ENCODE assay signal across 1 cellular context in the genomic region with DNA sequence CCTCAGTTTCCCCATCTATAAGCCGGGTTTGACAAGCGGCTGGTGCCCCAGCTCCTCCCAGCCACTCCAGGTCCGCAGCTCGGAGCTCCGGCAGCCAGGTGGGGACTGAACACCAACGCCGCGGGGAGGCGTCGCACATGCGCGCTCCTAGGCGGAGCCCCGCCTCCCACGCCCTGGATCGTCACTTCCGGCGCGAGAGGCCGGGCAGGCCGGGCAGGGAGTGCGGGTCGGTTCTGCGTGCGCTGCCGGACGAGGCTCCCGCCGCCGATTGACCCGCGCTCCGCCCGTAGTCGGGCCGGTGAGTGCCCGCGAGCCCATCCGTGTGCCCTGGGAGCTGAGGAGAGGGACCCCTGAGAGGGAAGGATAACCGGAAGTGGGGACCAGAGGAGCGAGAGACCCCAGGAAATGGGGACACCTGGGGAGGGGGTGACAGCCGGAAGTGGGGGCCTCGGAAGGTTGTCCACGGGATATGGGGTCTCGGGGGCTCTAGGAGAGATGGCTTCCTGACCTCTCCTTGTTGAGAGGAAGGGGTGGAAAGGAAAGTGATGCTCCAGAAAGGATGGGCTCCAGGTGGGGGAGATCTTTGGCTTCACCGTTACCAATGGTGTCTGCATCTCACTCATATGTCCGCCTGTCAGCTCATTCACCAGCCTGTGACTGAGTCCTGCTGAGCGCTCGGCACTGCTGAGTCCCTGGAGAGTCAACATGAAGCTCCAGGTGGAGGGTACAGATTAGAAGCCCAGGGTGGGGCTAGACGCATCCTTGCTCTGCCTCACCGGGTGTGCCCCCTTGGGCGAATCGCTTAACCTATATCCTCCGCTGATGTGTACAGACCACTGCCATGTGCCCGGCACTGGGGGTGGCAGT.
TF ChIP-seq lines count a peak whose summit lies in the region.

Gene TTPAL (plus strand): TSS at position 181 of the 867 bp plus-strand sequence. CDS start 4,126 bp downstream, outside the sequence.

TF ChIP-seq in GM12878, 131 proteins besides CTCF, POLR2A, EP300 and RAD21 (continued from another document and continues in another):
- TF ChIP-seq, protein P1, sequence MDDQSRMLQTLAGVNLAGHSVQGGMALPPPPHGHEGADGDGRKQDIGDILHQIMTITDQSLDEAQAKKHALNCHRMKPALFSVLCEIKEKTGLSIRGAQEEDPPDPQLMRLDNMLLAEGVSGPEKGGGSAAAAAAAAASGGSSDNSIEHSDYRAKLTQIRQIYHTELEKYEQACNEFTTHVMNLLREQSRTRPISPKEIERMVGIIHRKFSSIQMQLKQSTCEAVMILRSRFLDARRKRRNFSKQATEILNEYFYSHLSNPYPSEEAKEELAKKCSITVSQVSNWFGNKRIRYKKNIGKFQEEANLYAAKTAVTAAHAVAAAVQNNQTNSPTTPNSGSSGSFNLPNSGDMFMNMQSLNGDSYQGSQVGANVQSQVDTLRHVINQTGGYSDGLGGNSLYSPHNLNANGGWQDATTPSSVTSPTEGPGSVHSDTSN (IDR thresholded peaks at IDR 0.05; ENCODE audit: insufficient replicate concordance, low read depth, low read length): no peak
- TF ChIP-seq HSF1 (IDR thresholded peaks at IDR 0.05; ENCODE audit: low read depth, low read length): no peak
- TF ChIP-seq RBBP5 (conservative IDR thresholded peaks at IDR 0.05): no peak
- TF ChIP-seq, protein P2, sequence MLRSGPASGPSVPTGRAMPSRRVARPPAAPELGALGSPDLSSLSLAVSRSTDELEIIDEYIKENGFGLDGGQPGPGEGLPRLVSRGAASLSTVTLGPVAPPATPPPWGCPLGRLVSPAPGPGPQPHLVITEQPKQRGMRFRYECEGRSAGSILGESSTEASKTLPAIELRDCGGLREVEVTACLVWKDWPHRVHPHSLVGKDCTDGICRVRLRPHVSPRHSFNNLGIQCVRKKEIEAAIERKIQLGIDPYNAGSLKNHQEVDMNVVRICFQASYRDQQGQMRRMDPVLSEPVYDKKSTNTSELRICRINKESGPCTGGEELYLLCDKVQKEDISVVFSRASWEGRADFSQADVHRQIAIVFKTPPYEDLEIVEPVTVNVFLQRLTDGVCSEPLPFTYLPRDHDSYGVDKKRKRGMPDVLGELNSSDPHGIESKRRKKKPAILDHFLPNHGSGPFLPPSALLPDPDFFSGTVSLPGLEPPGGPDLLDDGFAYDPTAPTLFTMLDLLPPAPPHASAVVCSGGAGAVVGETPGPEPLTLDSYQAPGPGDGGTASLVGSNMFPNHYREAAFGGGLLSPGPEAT (IDR thresholded peaks at IDR 0.05; ENCODE audit: low read depth): no peak
- TF ChIP-seq, protein P3, sequence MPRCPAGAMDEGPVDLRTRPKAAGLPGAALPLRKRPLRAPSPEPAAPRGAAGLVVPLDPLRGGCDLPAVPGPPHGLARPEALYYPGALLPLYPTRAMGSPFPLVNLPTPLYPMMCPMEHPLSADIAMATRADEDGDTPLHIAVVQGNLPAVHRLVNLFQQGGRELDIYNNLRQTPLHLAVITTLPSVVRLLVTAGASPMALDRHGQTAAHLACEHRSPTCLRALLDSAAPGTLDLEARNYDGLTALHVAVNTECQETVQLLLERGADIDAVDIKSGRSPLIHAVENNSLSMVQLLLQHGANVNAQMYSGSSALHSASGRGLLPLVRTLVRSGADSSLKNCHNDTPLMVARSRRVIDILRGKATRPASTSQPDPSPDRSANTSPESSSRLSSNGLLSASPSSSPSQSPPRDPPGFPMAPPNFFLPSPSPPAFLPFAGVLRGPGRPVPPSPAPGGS (IDR thresholded peaks at IDR 0.05; ENCODE audit: borderline replicate concordance, insufficient read depth, low read depth, low read length, poor library complexity, severe bottlenecking): peak; percentile 69
- TF ChIP-seq TCF7 (IDR thresholded peaks at IDR 0.05; ENCODE audit: borderline replicate concordance): no peak
- TF ChIP-seq SIN3A (IDR thresholded peaks at IDR 0.05; ENCODE audit: low read depth, low read length): peak; percentile 38; the same call in 1 of the 2 replicates
- no peak for TF ChIP-seq RAD51 (IDR thresholded peaks at IDR 0.05)
- TF ChIP-seq ZNF384 (IDR thresholded peaks at IDR 0.05; ENCODE audit: borderline replicate concordance, low read depth, low read length): no peak
- peak; percentile 95 for TF ChIP-seq ZNF687 (IDR thresholded peaks at IDR 0.05)
- peak in 1 of 2 experiments; percentile 67; a peak in 1 of 4 replicates for TF ChIP-seq SRF (IDR thresholded peaks at IDR 0.05; ENCODE audit: low read depth in 2 of 2, low read length in 2 of 2)
- peak in 1 of 2 experiments; percentile 74; a peak in 3 of 4 replicates for TF ChIP-seq BHLHE40 (IDR thresholded peaks at IDR 0.05; ENCODE audit: borderline replicate concordance in 1 of 2, low read depth in 2 of 2, low read length in 1 of 2)
- TF ChIP-seq SMC3 (IDR thresholded peaks at IDR 0.05; ENCODE audit: borderline replicate concordance, low read length): 0 out of 2 replicates have a peak, but pooled peaks have one; percentile 4
- TF ChIP-seq CBX3 (IDR thresholded peaks at IDR 0.05; ENCODE audit: borderline replicate concordance, low read depth): no peak
- TF ChIP-seq ZNF622 (IDR thresholded peaks at IDR 0.05): no peak
- TF ChIP-seq GATAD2B (conservative IDR thresholded peaks at IDR 0.05; ENCODE audit: low read depth): 0 out of 2 replicates have a peak, but pooled peaks have one; percentile 82
- no peak for TF ChIP-seq CUX1 (IDR thresholded peaks at IDR 0.05; ENCODE audit: insufficient replicate concordance, low read depth, low read length)
- no peak for TF ChIP-seq ZBTB4 (CRISPR knock-in tag; IDR thresholded peaks at IDR 0.05)
- TF ChIP-seq KLF5 (IDR thresholded peaks at IDR 0.05; ENCODE audit: partially characterized antibody): no peak
- TF ChIP-seq FOXM1 (IDR thresholded peaks at IDR 0.05; ENCODE audit: low read depth, low read length): no peak
- TF ChIP-seq NR2C2 (IDR thresholded peaks at IDR 0.05; ENCODE audit: borderline replicate concordance, control insufficient read depth, insufficient read length, low read depth): no peak
- TF ChIP-seq, protein P4, sequence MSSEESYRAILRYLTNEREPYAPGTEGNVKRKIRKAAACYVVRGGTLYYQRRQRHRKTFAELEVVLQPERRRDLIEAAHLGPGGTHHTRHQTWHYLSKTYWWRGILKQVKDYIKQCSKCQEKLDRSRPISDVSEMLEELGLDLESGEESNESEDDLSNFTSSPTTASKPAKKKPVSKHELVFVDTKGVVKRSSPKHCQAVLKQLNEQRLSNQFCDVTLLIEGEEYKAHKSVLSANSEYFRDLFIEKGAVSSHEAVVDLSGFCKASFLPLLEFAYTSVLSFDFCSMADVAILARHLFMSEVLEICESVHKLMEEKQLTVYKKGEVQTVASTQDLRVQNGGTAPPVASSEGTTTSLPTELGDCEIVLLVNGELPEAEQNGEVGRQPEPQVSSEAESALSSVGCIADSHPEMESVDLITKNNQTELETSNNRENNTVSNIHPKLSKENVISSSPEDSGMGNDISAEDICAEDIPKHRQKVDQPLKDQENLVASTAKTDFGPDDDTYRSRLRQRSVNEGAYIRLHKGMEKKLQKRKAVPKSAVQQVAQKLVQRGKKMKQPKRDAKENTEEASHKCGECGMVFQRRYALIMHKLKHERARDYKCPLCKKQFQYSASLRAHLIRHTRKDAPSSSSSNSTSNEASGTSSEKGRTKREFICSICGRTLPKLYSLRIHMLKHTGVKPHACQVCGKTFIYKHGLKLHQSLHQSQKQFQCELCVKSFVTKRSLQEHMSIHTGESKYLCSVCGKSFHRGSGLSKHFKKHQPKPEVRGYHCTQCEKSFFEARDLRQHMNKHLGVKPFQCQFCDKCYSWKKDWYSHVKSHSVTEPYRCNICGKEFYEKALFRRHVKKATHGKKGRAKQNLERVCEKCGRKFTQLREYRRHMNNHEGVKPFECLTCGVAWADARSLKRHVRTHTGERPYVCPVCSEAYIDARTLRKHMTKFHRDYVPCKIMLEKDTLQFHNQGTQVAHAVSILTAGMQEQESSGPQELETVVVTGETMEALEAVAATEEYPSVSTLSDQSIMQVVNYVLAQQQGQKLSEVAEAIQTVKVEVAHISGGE (CRISPR knock-in tag; IDR thresholded peaks at IDR 0.05): peak; percentile 61
- TF ChIP-seq SREBF1 (IDR thresholded peaks at IDR 0.05; ENCODE audit: low read length): no peak
- peak; percentile 83 for TF ChIP-seq MXI1 (IDR thresholded peaks at IDR 0.05; ENCODE audit: low read depth, low read length)
- peak; percentile 45 for TF ChIP-seq SP1 (IDR thresholded peaks at IDR 0.05; ENCODE audit: low read depth, low read length)
- peak; percentile 49; the same call in 1 of the 2 replicates for TF ChIP-seq PAX5 (IDR thresholded peaks at IDR 0.05; ENCODE audit: borderline replicate concordance, low read depth, low read length)
